Comparison of ENCODE assay signal across 1 cellular context in the genomic region with DNA sequence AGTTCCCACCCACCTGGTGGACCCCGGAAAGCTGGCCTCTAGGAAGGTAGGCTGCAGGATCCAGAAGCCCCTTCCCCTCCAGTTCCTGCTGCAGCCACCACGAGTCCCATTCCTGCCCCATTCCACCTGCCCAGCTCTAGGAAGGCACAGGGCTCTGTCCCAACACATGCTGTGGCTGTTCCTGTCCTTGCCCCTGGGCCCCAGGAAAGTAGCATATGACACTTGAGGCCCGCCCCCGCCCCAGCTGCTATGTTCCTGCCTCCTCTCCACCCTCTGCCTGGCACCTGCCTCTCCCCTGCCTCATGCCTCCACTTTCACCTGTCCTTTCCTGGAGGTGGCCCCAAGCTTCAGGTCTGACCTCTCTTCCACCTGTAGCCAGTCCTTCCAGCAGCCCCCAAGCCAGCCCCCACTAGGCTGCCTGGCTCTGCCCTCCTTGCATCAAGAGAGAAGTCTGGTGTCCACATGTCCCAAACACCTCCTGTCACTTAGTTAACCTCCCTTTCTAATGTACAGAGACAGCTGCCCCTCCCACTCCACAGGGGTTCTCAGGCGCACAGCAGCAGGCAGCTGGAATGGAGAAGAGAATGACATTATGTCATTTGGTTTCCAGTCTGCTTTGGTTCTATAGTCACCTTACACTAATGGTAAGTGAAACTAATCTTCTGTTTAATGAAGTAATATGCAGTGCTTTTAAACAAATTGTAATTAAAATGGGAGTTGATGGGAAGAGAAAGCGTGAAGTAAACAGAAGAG.
TF ChIP-seq lines count a peak whose summit lies in the region.

No MANE protein-coding gene starts in this region.

TF ChIP-seq in HEK293, 187 proteins besides CTCF, POLR2A, EP300 and RAD21 (continued from another document and continues in another):
- no peak for TF ChIP-seq ZNF518A (tag by site-specific recombination; conservative IDR thresholded peaks at IDR 0.05; ENCODE audit: low read depth)
- no peak for TF ChIP-seq KLF16 (tag by site-specific recombination; IDR thresholded peaks at IDR 0.05)
- TF ChIP-seq ZNF621 (tag by site-specific recombination; IDR thresholded peaks at IDR 0.05): no peak
- peak; percentile 75 for TF ChIP-seq ZIC2 (tag by site-specific recombination; IDR thresholded peaks at IDR 0.05)
- TF ChIP-seq KLF8 (tag by site-specific recombination; IDR thresholded peaks at IDR 0.05): no peak
- TF ChIP-seq BCL6B (tag by site-specific recombination; IDR thresholded peaks at IDR 0.05): no peak
- TF ChIP-seq SALL2 (tag by site-specific recombination; IDR thresholded peaks at IDR 0.05; ENCODE audit: borderline replicate concordance): no peak
- peak; percentile 100 for TF ChIP-seq ZNF664 (tag by site-specific recombination; IDR thresholded peaks at IDR 0.05)
- TF ChIP-seq ZSCAN18 (tag by site-specific recombination; IDR thresholded peaks at IDR 0.05): no peak
- no peak for TF ChIP-seq KLF10 (tag by site-specific recombination; IDR thresholded peaks at IDR 0.05)
- TF ChIP-seq, protein P1, sequence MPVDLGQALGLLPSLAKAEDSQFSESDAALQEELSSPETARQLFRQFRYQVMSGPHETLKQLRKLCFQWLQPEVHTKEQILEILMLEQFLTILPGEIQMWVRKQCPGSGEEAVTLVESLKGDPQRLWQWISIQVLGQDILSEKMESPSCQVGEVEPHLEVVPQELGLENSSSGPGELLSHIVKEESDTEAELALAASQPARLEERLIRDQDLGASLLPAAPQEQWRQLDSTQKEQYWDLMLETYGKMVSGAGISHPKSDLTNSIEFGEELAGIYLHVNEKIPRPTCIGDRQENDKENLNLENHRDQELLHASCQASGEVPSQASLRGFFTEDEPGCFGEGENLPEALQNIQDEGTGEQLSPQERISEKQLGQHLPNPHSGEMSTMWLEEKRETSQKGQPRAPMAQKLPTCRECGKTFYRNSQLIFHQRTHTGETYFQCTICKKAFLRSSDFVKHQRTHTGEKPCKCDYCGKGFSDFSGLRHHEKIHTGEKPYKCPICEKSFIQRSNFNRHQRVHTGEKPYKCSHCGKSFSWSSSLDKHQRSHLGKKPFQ (tag by site-specific recombination; IDR thresholded peaks at IDR 0.05): no peak
- no peak for TF ChIP-seq ZNF302 (tag by site-specific recombination; IDR thresholded peaks at IDR 0.05; ENCODE audit: low read depth)
- TF ChIP-seq ZNF654 (tag by site-specific recombination; IDR thresholded peaks at IDR 0.05; ENCODE audit: low read depth): no peak
- no peak for TF ChIP-seq ZNF341 (tag by site-specific recombination; IDR thresholded peaks at IDR 0.05; ENCODE audit: low read depth)
- peak; percentile 27; the same call in 1 of the 2 replicates for TF ChIP-seq KLF9 (tag by site-specific recombination; IDR thresholded peaks at IDR 0.05; ENCODE audit: low read depth)
- TF ChIP-seq ZSCAN30 (tag by site-specific recombination; IDR thresholded peaks at IDR 0.05): no peak
- peak; percentile 63 for TF ChIP-seq SCRT2 (tag by site-specific recombination; IDR thresholded peaks at IDR 0.05)
- TF ChIP-seq ZNF623 (tag by site-specific recombination; IDR thresholded peaks at IDR 0.05): no peak
- no peak for TF ChIP-seq ZNF157 (tag by site-specific recombination; IDR thresholded peaks at IDR 0.05)
- TF ChIP-seq ZNF48 (tag by site-specific recombination; IDR thresholded peaks at IDR 0.05): no peak
- TF ChIP-seq ZNF266 (tag by site-specific recombination; IDR thresholded peaks at IDR 0.05; ENCODE audit: low read depth): no peak
- TF ChIP-seq SCRT1 (tag by site-specific recombination; IDR thresholded peaks at IDR 0.05; ENCODE audit: borderline replicate concordance): no peak
- TF ChIP-seq ZNF155 (tag by site-specific recombination; IDR thresholded peaks at IDR 0.05): no peak
- TF ChIP-seq ZNF16 (tag by site-specific recombination; IDR thresholded peaks at IDR 0.05; ENCODE audit: low read depth): no peak
- peak; percentile 82 for TF ChIP-seq PRDM1 (tag by site-specific recombination; IDR thresholded peaks at IDR 0.05)
- TF ChIP-seq ZEB2 (tag by site-specific recombination; IDR thresholded peaks at IDR 0.05): no peak
- no peak for TF ChIP-seq ZNF324 (tag by site-specific recombination; IDR thresholded peaks at IDR 0.05)
- TF ChIP-seq ZNF544 (tag by site-specific recombination; IDR thresholded peaks at IDR 0.05): no peak
- TF ChIP-seq ZNF121 (tag by site-specific recombination; IDR thresholded peaks at IDR 0.05): no peak
- TF ChIP-seq ZNF549 (tag by site-specific recombination; IDR thresholded peaks at IDR 0.05): no peak
- TF ChIP-seq ZBTB11 (tag by site-specific recombination; conservative IDR thresholded peaks at IDR 0.05; ENCODE audit: low read depth): no peak
- TF ChIP-seq, protein P2, sequence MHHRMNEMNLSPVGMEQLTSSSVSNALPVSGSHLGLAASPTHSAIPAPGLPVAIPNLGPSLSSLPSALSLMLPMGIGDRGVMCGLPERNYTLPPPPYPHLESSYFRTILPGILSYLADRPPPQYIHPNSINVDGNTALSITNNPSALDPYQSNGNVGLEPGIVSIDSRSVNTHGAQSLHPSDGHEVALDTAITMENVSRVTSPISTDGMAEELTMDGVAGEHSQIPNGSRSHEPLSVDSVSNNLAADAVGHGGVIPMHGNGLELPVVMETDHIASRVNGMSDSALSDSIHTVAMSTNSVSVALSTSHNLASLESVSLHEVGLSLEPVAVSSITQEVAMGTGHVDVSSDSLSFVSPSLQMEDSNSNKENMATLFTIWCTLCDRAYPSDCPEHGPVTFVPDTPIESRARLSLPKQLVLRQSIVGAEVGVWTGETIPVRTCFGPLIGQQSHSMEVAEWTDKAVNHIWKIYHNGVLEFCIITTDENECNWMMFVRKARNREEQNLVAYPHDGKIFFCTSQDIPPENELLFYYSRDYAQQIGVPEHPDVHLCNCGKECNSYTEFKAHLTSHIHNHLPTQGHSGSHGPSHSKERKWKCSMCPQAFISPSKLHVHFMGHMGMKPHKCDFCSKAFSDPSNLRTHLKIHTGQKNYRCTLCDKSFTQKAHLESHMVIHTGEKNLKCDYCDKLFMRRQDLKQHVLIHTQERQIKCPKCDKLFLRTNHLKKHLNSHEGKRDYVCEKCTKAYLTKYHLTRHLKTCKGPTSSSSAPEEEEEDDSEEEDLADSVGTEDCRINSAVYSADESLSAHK (tag by site-specific recombination; IDR thresholded peaks at IDR 0.05): peak; percentile 84; the same call in 1 of the 2 replicates
- TF ChIP-seq ZNF777 (tag by site-specific recombination; IDR thresholded peaks at IDR 0.05; ENCODE audit: borderline replicate concordance): no peak
- TF ChIP-seq ZNF670 (tag by site-specific recombination; IDR thresholded peaks at IDR 0.05; ENCODE audit: low read depth): no peak
- no peak for TF ChIP-seq ZSCAN5A (tag by site-specific recombination; IDR thresholded peaks at IDR 0.05)
- TF ChIP-seq EGR2 (tag by site-specific recombination; IDR thresholded peaks at IDR 0.05; ENCODE audit: low read depth): peak; percentile 64
- TF ChIP-seq, protein P3, sequence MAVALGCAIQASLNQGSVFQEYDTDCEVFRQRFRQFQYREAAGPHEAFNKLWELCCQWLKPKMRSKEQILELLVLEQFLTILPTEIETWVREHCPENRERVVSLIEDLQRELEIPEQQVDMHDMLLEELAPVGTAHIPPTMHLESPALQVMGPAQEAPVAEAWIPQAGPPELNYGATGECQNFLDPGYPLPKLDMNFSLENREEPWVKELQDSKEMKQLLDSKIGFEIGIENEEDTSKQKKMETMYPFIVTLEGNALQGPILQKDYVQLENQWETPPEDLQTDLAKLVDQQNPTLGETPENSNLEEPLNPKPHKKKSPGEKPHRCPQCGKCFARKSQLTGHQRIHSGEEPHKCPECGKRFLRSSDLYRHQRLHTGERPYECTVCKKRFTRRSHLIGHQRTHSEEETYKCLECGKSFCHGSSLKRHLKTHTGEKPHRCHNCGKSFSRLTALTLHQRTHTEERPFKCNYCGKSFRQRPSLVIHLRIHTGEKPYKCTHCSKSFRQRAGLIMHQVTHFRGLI (tag by site-specific recombination; IDR thresholded peaks at IDR 0.05): no peak
- no peak for TF ChIP-seq ZNF548 (tag by site-specific recombination; IDR thresholded peaks at IDR 0.05)
- TF ChIP-seq BCL11B (tag by site-specific recombination; IDR thresholded peaks at IDR 0.05; ENCODE audit: low read depth): no peak
- no peak for TF ChIP-seq MEIS1 (CRISPR knock-in tag; IDR thresholded peaks at IDR 0.05; ENCODE audit: borderline replicate concordance)
- TF ChIP-seq TRIM28 (IDR thresholded peaks at IDR 0.05; ENCODE audit: borderline replicate concordance, low read length): no peak
